In the genomic region with DNA sequence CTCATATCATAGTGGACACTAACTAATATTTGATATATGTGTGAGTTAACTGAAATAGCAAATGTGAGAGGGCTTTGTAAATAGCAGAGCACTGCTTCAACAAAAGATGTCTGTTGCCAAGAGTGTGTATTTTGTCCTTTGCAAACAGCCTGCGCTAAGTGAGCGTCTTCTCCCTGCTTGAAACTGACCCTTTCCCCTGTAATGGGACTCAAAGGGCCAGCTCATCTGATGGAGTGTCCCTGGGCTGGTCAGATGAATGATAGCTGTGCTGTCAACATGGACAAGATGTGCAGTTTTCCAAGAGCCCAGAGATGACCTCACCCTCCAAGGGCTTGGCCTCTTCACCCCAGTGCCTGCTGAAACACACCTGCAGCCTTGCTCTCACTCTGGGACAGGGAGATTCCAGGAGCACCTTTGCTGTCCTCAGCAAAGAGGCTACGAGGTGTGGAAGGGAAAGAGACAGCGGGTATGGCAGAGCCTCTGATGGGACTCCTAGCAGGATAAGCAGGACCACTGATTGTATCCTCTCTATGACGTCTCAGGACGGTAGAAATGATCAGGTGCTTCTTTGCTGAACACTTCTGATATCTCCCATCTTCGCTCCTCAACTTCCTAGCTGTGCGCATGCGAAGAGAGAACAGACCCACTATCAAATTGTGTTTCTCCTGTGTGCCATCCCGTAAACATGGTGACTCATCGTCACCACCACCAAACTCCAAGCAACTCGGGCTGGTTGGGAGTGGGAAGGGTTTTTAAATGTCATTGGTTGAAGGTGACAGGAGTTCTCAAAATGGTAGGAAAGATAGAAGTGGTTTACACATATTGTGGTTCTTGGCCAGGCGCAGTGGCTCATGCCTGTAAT, we compare ENCODE assay signal across 1 cellular context.
TF ChIP-seq lines count a peak whose summit lies in the region.

No MANE protein-coding gene starts in this region.

TF ChIP-seq in HepG2, 621 proteins besides CTCF, POLR2A, EP300 and RAD21 (continued from another document and continues in another):
- TF ChIP-seq, protein P1, sequence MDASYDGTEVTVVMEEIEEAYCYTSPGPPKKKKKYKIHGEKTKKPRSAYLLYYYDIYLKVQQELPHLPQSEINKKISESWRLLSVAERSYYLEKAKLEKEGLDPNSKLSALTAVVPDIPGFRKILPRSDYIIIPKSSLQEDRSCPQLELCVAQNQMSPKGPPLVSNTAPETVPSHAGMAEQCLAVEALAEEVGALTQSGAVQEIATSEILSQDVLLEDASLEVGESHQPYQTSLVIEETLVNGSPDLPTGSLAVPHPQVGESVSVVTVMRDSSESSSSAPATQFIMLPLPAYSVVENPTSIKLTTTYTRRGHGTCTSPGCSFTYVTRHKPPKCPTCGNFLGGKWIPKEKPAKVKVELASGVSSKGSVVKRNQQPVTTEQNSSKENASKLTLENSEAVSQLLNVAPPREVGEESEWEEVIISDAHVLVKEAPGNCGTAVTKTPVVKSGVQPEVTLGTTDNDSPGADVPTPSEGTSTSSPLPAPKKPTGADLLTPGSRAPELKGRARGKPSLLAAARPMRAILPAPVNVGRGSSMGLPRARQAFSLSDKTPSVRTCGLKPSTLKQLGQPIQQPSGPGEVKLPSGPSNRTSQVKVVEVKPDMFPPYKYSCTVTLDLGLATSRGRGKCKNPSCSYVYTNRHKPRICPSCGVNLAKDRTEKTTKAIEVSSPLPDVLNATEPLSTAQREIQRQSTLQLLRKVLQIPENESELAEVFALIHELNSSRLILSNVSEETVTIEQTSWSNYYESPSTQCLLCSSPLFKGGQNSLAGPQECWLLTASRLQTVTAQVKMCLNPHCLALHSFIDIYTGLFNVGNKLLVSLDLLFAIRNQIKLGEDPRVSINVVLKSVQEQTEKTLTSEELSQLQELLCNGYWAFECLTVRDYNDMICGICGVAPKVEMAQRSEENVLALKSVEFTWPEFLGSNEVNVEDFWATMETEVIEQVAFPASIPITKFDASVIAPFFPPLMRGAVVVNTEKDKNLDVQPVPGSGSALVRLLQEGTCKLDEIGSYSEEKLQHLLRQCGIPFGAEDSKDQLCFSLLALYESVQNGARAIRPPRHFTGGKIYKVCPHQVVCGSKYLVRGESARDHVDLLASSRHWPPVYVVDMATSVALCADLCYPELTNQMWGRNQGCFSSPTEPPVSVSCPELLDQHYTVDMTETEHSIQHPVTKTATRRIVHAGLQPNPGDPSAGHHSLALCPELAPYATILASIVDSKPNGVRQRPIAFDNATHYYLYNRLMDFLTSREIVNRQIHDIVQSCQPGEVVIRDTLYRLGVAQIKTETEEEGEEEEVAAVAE (CRISPR knock-in tag; IDR thresholded peaks at IDR 0.05; ENCODE audit: borderline replicate concordance): no peak
- TF ChIP-seq ZNF430 (CRISPR knock-in tag; IDR thresholded peaks at IDR 0.05) (peak; percentile 78; the same call in 1 of the 2 replicates), CCDC6 (CRISPR knock-in tag; IDR thresholded peaks at IDR 0.05) (no peak), MBD4 (IDR thresholded peaks at IDR 0.05; ENCODE audit: borderline replicate concordance, low read length) (no peak), NR2F1 (CRISPR knock-in tag; IDR thresholded peaks at IDR 0.05) (peak in 1 of 2 experiments; percentile 81; a peak in 3 of 4 replicates), ZFP37 (CRISPR knock-in tag; IDR thresholded peaks at IDR 0.05; ENCODE audit: borderline replicate concordance) (no peak), POLR2G (IDR thresholded peaks at IDR 0.05; ENCODE audit: low read depth, low read length) (no peak; the same call in 1 of the 2 replicates), ZSCAN21 (CRISPR knock-in tag; IDR thresholded peaks at IDR 0.05; ENCODE audit: borderline replicate concordance) (no peak), FOXM1 (CRISPR knock-in tag; IDR thresholded peaks at IDR 0.05) (no peak), ZKSCAN5 (CRISPR knock-in tag; IDR thresholded peaks at IDR 0.05) (no peak), GPN1 (CRISPR knock-in tag; IDR thresholded peaks at IDR 0.05; ENCODE audit: borderline replicate concordance) (no peak), HNRNPL (IDR thresholded peaks at IDR 0.05; ENCODE audit: low read depth, low read length) (no peak), ZNF441 (CRISPR knock-in tag; IDR thresholded peaks at IDR 0.05; ENCODE audit: borderline replicate concordance) (no peak), MED13 (CRISPR knock-in tag; IDR thresholded peaks at IDR 0.05) (0 out of 2 replicates have a peak, but pooled peaks have one; percentile 19), ZNF101 (CRISPR knock-in tag; IDR thresholded peaks at IDR 0.05; ENCODE audit: borderline replicate concordance, low read depth) (no peak), SOX6 (IDR thresholded peaks at IDR 0.05) (no peak), SOX6 (CRISPR knock-in tag; IDR thresholded peaks at IDR 0.05) (peak; percentile 89), HIVEP1 (CRISPR knock-in tag; IDR thresholded peaks at IDR 0.05) (no peak), TCF7 (IDR thresholded peaks at IDR 0.05; ENCODE audit: low read depth) (peak; percentile 84), IRX3 (CRISPR knock-in tag; IDR thresholded peaks at IDR 0.05; ENCODE audit: borderline replicate concordance, low read depth) (no peak), RFX1 (IDR thresholded peaks at IDR 0.05) (no peak), ZNF709 (CRISPR knock-in tag; IDR thresholded peaks at IDR 0.05) (0 out of 2 replicates have a peak, but pooled peaks have one; percentile 59), MBNL3 (CRISPR knock-in tag; conservative IDR thresholded peaks at IDR 0.05) (no peak), ZMYM3 (CRISPR knock-in tag; IDR thresholded peaks at IDR 0.05) (peak; percentile 72; the same call in 1 of the 2 replicates), ERF (CRISPR knock-in tag; IDR thresholded peaks at IDR 0.05) (peak; percentile 59; the same call in 1 of the 2 replicates), ZSCAN20 (CRISPR knock-in tag; IDR thresholded peaks at IDR 0.05; ENCODE audit: borderline replicate concordance) (no peak), ZNF317 (CRISPR knock-in tag; IDR thresholded peaks at IDR 0.05) (0 out of 2 replicates have a peak, but pooled peaks have one; percentile 5), ZNF83 (CRISPR knock-in tag; IDR thresholded peaks at IDR 0.05; ENCODE audit: borderline replicate concordance) (no peak), ZNF382 (CRISPR knock-in tag; IDR thresholded peaks at IDR 0.05; ENCODE audit: borderline replicate concordance) (no peak), SALL1 (CRISPR knock-in tag; IDR thresholded peaks at IDR 0.05) (peak; percentile 98), ZNF850 (CRISPR knock-in tag; conservative IDR thresholded peaks at IDR 0.05) (no peak), ZBTB7B (CRISPR knock-in tag; IDR thresholded peaks at IDR 0.05) (peak; percentile 66), ZNF598 (CRISPR knock-in tag; IDR thresholded peaks at IDR 0.05; ENCODE audit: borderline replicate concordance) (no peak)
- TF ChIP-seq, protein P2, sequence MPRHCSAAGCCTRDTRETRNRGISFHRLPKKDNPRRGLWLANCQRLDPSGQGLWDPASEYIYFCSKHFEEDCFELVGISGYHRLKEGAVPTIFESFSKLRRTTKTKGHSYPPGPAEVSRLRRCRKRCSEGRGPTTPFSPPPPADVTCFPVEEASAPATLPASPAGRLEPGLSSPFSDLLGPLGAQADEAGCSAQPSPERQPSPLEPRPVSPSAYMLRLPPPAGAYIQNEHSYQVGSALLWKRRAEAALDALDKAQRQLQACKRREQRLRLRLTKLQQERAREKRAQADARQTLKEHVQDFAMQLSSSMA (CRISPR knock-in tag; IDR thresholded peaks at IDR 0.05): no peak
- TF ChIP-seq, protein P3, sequence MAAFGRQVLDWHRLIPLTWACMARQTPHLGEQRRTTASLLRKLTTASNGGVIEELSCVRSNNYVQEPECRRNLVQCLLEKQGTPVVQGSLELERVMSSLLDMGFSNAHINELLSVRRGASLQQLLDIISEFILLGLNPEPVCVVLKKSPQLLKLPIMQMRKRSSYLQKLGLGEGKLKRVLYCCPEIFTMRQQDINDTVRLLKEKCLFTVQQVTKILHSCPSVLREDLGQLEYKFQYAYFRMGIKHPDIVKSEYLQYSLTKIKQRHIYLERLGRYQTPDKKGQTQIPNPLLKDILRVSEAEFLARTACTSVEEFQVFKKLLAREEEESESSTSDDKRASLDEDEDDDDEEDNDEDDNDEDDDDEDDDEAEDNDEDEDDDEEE (CRISPR knock-in tag; IDR thresholded peaks at IDR 0.05): no peak
- TF ChIP-seq, protein P4, sequence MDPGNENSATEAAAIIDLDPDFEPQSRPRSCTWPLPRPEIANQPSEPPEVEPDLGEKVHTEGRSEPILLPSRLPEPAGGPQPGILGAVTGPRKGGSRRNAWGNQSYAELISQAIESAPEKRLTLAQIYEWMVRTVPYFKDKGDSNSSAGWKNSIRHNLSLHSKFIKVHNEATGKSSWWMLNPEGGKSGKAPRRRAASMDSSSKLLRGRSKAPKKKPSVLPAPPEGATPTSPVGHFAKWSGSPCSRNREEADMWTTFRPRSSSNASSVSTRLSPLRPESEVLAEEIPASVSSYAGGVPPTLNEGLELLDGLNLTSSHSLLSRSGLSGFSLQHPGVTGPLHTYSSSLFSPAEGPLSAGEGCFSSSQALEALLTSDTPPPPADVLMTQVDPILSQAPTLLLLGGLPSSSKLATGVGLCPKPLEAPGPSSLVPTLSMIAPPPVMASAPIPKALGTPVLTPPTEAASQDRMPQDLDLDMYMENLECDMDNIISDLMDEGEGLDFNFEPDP (CRISPR knock-in tag; conservative IDR thresholded peaks at IDR 0.05): no peak
- TF ChIP-seq, protein P5, sequence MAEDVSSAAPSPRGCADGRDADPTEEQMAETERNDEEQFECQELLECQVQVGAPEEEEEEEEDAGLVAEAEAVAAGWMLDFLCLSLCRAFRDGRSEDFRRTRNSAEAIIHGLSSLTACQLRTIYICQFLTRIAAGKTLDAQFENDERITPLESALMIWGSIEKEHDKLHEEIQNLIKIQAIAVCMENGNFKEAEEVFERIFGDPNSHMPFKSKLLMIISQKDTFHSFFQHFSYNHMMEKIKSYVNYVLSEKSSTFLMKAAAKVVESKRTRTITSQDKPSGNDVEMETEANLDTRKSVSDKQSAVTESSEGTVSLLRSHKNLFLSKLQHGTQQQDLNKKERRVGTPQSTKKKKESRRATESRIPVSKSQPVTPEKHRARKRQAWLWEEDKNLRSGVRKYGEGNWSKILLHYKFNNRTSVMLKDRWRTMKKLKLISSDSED (CRISPR knock-in tag; IDR thresholded peaks at IDR 0.05): no peak
- TF ChIP-seq, protein P6, sequence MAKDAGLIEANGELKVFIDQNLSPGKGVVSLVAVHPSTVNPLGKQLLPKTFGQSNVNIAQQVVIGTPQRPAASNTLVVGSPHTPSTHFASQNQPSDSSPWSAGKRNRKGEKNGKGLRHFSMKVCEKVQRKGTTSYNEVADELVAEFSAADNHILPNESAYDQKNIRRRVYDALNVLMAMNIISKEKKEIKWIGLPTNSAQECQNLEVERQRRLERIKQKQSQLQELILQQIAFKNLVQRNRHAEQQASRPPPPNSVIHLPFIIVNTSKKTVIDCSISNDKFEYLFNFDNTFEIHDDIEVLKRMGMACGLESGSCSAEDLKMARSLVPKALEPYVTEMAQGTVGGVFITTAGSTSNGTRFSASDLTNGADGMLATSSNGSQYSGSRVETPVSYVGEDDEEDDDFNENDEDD (CRISPR knock-in tag; IDR thresholded peaks at IDR 0.05; ENCODE audit: borderline replicate concordance): no peak
- TF ChIP-seq, protein P7, sequence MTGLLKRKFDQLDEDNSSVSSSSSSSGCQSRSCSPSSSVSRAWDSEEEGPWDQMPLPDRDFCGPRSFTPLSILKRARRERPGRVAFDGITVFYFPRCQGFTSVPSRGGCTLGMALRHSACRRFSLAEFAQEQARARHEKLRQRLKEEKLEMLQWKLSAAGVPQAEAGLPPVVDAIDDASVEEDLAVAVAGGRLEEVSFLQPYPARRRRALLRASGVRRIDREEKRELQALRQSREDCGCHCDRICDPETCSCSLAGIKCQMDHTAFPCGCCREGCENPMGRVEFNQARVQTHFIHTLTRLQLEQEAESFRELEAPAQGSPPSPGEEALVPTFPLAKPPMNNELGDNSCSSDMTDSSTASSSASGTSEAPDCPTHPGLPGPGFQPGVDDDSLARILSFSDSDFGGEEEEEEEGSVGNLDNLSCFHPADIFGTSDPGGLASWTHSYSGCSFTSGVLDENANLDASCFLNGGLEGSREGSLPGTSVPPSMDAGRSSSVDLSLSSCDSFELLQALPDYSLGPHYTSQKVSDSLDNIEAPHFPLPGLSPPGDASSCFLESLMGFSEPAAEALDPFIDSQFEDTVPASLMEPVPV (CRISPR knock-in tag; IDR thresholded peaks at IDR 0.05): no peak
- TF ChIP-seq, protein P8, sequence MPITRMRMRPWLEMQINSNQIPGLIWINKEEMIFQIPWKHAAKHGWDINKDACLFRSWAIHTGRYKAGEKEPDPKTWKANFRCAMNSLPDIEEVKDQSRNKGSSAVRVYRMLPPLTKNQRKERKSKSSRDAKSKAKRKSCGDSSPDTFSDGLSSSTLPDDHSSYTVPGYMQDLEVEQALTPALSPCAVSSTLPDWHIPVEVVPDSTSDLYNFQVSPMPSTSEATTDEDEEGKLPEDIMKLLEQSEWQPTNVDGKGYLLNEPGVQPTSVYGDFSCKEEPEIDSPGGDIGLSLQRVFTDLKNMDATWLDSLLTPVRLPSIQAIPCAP (CRISPR knock-in tag; IDR thresholded peaks at IDR 0.05; ENCODE audit: low read depth): 0 out of 2 replicates have a peak, but pooled peaks have one; percentile 35
- TF ChIP-seq, protein P9, sequence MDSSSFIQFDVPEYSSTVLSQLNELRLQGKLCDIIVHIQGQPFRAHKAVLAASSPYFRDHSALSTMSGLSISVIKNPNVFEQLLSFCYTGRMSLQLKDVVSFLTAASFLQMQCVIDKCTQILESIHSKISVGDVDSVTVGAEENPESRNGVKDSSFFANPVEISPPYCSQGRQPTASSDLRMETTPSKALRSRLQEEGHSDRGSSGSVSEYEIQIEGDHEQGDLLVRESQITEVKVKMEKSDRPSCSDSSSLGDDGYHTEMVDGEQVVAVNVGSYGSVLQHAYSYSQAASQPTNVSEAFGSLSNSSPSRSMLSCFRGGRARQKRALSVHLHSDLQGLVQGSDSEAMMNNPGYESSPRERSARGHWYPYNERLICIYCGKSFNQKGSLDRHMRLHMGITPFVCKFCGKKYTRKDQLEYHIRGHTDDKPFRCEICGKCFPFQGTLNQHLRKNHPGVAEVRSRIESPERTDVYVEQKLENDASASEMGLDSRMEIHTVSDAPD (CRISPR knock-in tag; IDR thresholded peaks at IDR 0.05): no peak
- TF ChIP-seq, protein P10, sequence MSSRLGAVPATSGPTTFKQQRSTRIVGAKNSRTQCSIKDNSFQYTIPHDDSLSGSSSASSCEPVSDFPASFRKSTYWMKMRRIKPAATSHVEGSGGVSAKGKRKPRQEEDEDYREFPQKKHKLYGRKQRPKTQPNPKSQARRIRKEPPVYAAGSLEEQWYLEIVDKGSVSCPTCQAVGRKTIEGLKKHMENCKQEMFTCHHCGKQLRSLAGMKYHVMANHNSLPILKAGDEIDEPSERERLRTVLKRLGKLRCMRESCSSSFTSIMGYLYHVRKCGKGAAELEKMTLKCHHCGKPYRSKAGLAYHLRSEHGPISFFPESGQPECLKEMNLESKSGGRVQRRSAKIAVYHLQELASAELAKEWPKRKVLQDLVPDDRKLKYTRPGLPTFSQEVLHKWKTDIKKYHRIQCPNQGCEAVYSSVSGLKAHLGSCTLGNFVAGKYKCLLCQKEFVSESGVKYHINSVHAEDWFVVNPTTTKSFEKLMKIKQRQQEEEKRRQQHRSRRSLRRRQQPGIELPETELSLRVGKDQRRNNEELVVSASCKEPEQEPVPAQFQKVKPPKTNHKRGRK (CRISPR knock-in tag; IDR thresholded peaks at IDR 0.05): no peak
